ENCODE assay signal across 16 cellular contexts in the genomic region with DNA sequence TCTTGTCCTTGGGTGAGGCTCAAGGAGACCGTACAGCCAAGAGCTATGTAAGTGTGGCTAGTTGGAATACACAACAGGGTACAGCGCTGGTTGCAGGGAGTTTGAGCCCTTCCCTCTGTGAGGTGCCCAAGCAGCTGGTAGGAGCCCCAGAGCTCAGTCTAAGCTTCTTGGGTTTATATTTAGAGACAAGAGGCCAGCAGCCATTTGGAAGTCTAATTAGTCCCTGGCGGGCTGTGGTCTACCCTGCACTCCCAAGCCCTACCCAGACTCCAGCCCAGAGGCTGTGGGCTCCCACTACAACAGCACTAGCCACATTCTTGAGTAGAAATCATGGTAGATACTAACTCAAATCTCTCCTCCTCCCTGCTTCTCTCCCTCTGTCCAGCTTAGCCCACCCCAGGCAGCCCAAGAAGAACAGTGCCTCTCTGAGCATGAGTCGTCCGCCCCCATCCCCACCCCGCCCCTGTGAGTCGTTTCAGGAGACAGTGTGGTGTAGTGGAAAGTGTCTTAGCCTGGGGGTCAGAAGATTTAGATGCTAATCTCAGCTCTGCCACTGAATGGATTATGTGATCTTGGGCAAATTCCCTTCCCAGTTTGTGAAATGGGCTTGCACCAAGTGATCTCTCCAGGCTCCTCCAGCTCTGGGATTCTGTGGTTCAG. TPM values are rescaled to one million over a fixed set of nuclear protein-coding genes. Genes with fewer than 3 reads are reported as not detected.
DNase-seq lines count a peak whose midpoint lies in the region; ATAC-seq and TF ChIP-seq lines count a peak whose summit lies in the region.
"Had no signal": no experiment of that assay in that cellular context is flagged by ENCODE, and none has a peak within 500 bp of the region (broad histone marks: within the 10 kb centered on the region; RNA-seq: fewer than 3 reads in every experiment).

No MANE protein-coding gene starts in this region.

- TF ChIP-seq POLR2A in IMR-90 (IDR thresholded peaks at IDR 0.05; ENCODE audit: low read depth, low read length): no peak

- no CpG with 5 or more reads among the region's 7 CpGs for WGBS in IMR-90 (ENCODE audit: extremely low coverage in 2 of 2, insufficient read length in 1 of 2), 2 experiments

- POLR2A ChIA-PET in activated CD4-positive, alpha-beta T cell treated with anti-CD3 and anti-CD28 coated beads, Interleukin-2, amount 10 ng/mL, durations not matched to agents 7 days and 5 days (lab: Charles Lee): no interaction called here
- POLR2A ChIA-PET in IMR-90 (lab: Charles Lee; ENCODE audit: unreplicated experiment): no interaction called here

- no peak overlapping the region for H2AK5ac ChIP-seq in IMR-90 (ENCODE audit: low read depth, low read length)

- H3K14ac ChIP-seq in IMR-90 (replicated peaks; ENCODE audit: low read depth, low read length): no peak overlapping the region; the same call in 1 of the 2 replicates

- DNase-seq in activated CD4-positive, alpha-beta T cell treated with anti-CD3 and anti-CD28 coated beads for 48 hours: peak; percentile 38
- DNase-seq in activated CD4-positive, alpha-beta T cell treated with anti-CD3 and anti-CD28 coated beads, Interleukin-2, amount 10 ng/mL, durations not matched to agents 7 days and 5 days: no peak
- peak; percentile 37 for DNase-seq in IMR-90
- peak; percentile 37 for DNase-seq in astrocyte of the hippocampus (ENCODE audit: low read depth, low spot score)
- peak; percentile 14 to 18 for DNase-seq in stimulated activated CD4-positive, alpha-beta T cell treated with anti-CD3 and anti-CD28 coated beads, Interleukin-4, amount 100 ng/mL, for 48 hours (ENCODE audit: low read depth in 2 of 2)
- DNase-seq in NCI-H2081 treated with DMSO at 0.1 percent for 48 hours (lab: John Stamatoyannopoulos, UW): no peak
- DNase-seq in NCI-H128 (lab: John Stamatoyannopoulos, UW; ENCODE audit: unreplicated experiment): no peak
- no peak for DNase-seq in left ventricle myocardium inferior
- DNase-seq: 8988T; activated effector memory CD4-positive, alpha-beta T cell treated with Interleukin-2 at 50 U/mL for 16 hours; cerebellar nuclear complex; mucosa of descending colon; NCI-H1105; NCI-H524 treated with DMSO at 0.1 percent for 48 hours; posterior cingulate gyrus; tibial artery had no signal

- no peak overlapping the region for H2AK9ac ChIP-seq in IMR-90 (replicated peaks; ENCODE audit: low read depth, low read length, poor library complexity)

- peaks cover 54% of the 10 kb centered on the region for H4K20me1 ChIP-seq in IMR-90 (ENCODE audit: insufficient read depth, low read length)

- H3K27ac ChIP-seq in IMR-90 (ENCODE audit: insufficient read depth, low read length): no peak overlapping the region
- no peak overlapping the region for H3K27ac ChIP-seq in left ventricle myocardium inferior (replicated peaks)
- H3K27ac ChIP-seq: tibial artery had no signal

- ATAC-seq in IMR-90 (ENCODE audit: low read depth): peak; percentile 22
- ATAC-seq: mucosa of descending colon had no signal

- peaks cover 49 to 87% of the 10 kb centered on the region in 2 experiments for H3K79me1 ChIP-seq in IMR-90 (ENCODE audit: low read depth in 1 of 2, low read length in 2 of 2)

- H3K27me3 ChIP-seq in IMR-90 (ENCODE audit: control insufficient read depth, insufficient read depth, low read length): no peaks in the 10 kb centered on the region
- H3K27me3 ChIP-seq in left ventricle myocardium inferior (ENCODE audit: low read depth): no peaks in the 10 kb centered on the region
- H3K27me3 ChIP-seq: tibial artery had no signal

- H3K36me3 ChIP-seq in IMR-90 (ENCODE audit: control insufficient read depth, insufficient read depth, low read length) (peaks cover 54% of the 10 kb centered on the region), left ventricle myocardium inferior (peaks cover 56% of the 10 kb centered on the region)

- no peak overlapping the region for H3K23ac ChIP-seq in IMR-90 (ENCODE audit: low read depth, low read length)

- H3K36me3 Mint-ChIP-seq in activated CD4-positive, alpha-beta T cell treated with anti-CD3 and anti-CD28 coated beads, Interleukin-2, amount 10 ng/mL, durations not matched to agents 7 days and 5 days (ENCODE audit: low read depth): peaks cover 27% of the 10 kb centered on the region

- no peak overlapping the region for H3K56ac ChIP-seq in IMR-90 (ENCODE audit: extremely low read depth, insufficient read depth, low read length)

- H3K4me3 ChIP-seq in IMR-90 (ENCODE audit: insufficient read depth, low read depth, low read length) (no peak overlapping the region), left ventricle myocardium inferior (no peak overlapping the region)
- H3K4me3 ChIP-seq: mucosa of descending colon, tibial artery had no signal

- H2AFZ ChIP-seq in IMR-90 (replicated peaks; ENCODE audit: low read length, poor library complexity): no peak overlapping the region

- H3K27ac Mint-ChIP-seq in activated CD4-positive, alpha-beta T cell treated with anti-CD3 and anti-CD28 coated beads, Interleukin-2, amount 10 ng/mL, durations not matched to agents 7 days and 5 days: no peak overlapping the region

- H3K9me1 ChIP-seq in IMR-90 (ENCODE audit: insufficient read depth, low read length): peaks cover 17% of the 10 kb centered on the region; the same call in 1 of the 2 replicates

- H3K9me3 ChIP-seq in IMR-90 (ENCODE audit: control insufficient read depth, insufficient read depth, low read length): no peaks in the 10 kb centered on the region
- no peaks in the 10 kb centered on the region for H3K9me3 ChIP-seq in left ventricle myocardium inferior (replicated peaks)
- H3K9me3 ChIP-seq: mucosa of descending colon, tibial artery had no signal

- TF ChIP-seq CTCF in IMR-90 (conservative IDR thresholded peaks at IDR 0.05; ENCODE audit: low read depth, low read length) (no peak), left ventricle myocardium inferior (IDR thresholded peaks at IDR 0.05; ENCODE audit: borderline replicate concordance) (no peak)

- no peak overlapping the region for H4K8ac ChIP-seq in IMR-90 (ENCODE audit: low read depth in 2 of 2, low read length in 2 of 2)

- dilution Hi-C loops in IMR-90 (cut with HindIII; ENCODE audit: low sequenced_read_pairs, unreplicated experiment): no loop called here

- H3K9me3 Mint-ChIP-seq in activated CD4-positive, alpha-beta T cell treated with anti-CD3 and anti-CD28 coated beads, Interleukin-2, amount 10 ng/mL, durations not matched to agents 7 days and 5 days: no peaks in the 10 kb centered on the region

- H3K4ac ChIP-seq in IMR-90 (ENCODE audit: low read depth, low read length): no peak overlapping the region

- H3K9ac ChIP-seq in IMR-90 (ENCODE audit: low read depth, low read length): no peak overlapping the region

- no peak overlapping the region for H2BK20ac ChIP-seq in IMR-90 (ENCODE audit: low read depth, low read length)

- no peak overlapping the region for H2BK120ac ChIP-seq in IMR-90 (ENCODE audit: low read depth, low read length)

- TF ChIP-seq RAD21 in IMR-90 (IDR thresholded peaks at IDR 0.05; ENCODE audit: low read length): no peak

- H3K27me3 Mint-ChIP-seq in activated CD4-positive, alpha-beta T cell treated with anti-CD3 and anti-CD28 coated beads, Interleukin-2, amount 10 ng/mL, durations not matched to agents 7 days and 5 days: no peaks in the 10 kb centered on the region

- peaks cover 17% of the 10 kb centered on the region for H3K4me1 Mint-ChIP-seq in activated CD4-positive, alpha-beta T cell treated with anti-CD3 and anti-CD28 coated beads, Interleukin-2, amount 10 ng/mL, durations not matched to agents 7 days and 5 days

- H2BK15ac ChIP-seq in IMR-90 (ENCODE audit: low read depth, low read length): no peak overlapping the region

- BruUV-seq in IMR-90 (replicated peaks; lab: Mats Ljungman, UMichigan): no TSS peak

- CTCF ChIA-PET in activated CD4-positive, alpha-beta T cell treated with anti-CD3 and anti-CD28 coated beads, Interleukin-2, amount 10 ng/mL, durations not matched to agents 7 days and 5 days (lab: Charles Lee): interaction anchor here (0.5 to 1.2 kb wide), 5 partner anchors 8 to 1689 kb away, joined by 3 to 4 read pairs (median 3); no protein-coding TSS in a partner anchor
- CTCF ChIA-PET in IMR-90 (lab: Yijun Ruan, JAX): interaction anchor here (0.6 kb wide), 1 partner anchor 261 kb away, joined by 5 read pairs; no protein-coding TSS in a partner anchor

- H3K18ac ChIP-seq in IMR-90 (ENCODE audit: low read depth, low read length): no peak overlapping the region

- H3K4me3 Mint-ChIP-seq in activated CD4-positive, alpha-beta T cell treated with anti-CD3 and anti-CD28 coated beads, Interleukin-2, amount 10 ng/mL, durations not matched to agents 7 days and 5 days: no peak overlapping the region

- H3K4me1 ChIP-seq in IMR-90 (ENCODE audit: control insufficient read depth, insufficient read depth, low read length) (peaks cover 7% of the 10 kb centered on the region), left ventricle myocardium inferior (peaks cover 20% of the 10 kb centered on the region)

- no peak overlapping the region for H2BK5ac ChIP-seq in IMR-90 (ENCODE audit: low read depth, low read length, poor library complexity, severe bottlenecking)

- intact Hi-C loops in IMR-90 (cut with micrococcal nuclease): no loop called here
- intact Hi-C loops in left ventricle myocardium inferior (cut with micrococcal nuclease): no loop called here

- in situ Hi-C loops in IMR-90 (cut with MboI; ENCODE audit: low sequenced_read_pairs): no loop called here

- no peak overlapping the region for H3K4me2 ChIP-seq in IMR-90 (ENCODE audit: low read depth, low read length)

- H4K5ac ChIP-seq in IMR-90 (ENCODE audit: low read depth, low read length): no peak overlapping the region

- H4K91ac ChIP-seq in IMR-90 (ENCODE audit: insufficient read depth, low read depth, low read length): no peak overlapping the region

TF ChIP-seq in IMR-90, 13 proteins besides CTCF, POLR2A, EP300 and RAD21 (continues in another document):
- TF ChIP-seq SMC3 (IDR thresholded peaks at IDR 0.05; ENCODE audit: low read depth, low read length) (no peak), BHLHE40 (IDR thresholded peaks at IDR 0.05; ENCODE audit: low read depth, low read length) (no peak), MXI1 (IDR thresholded peaks at IDR 0.05; ENCODE audit: borderline replicate concordance, low read depth, low read length) (no peak), CEBPB (IDR thresholded peaks at IDR 0.05; ENCODE audit: low read depth, low read length) (no peak), FOS (IDR thresholded peaks at IDR 0.05; ENCODE audit: low read depth, low read length) (no peak), RFX5 (IDR thresholded peaks at IDR 0.05; ENCODE audit: low read depth, low read length) (no peak)

RNA-seq across cellular contexts. Expression of a gene that starts 37.8 kb away (rescaled TPM):
- 10 to 100 TPM; 84.7 to 92.9 TPM for total RNA-seq in activated CD4-positive, alpha-beta T cell treated with anti-CD3 and anti-CD28 coated beads, Interleukin-2, amount 10 ng/mL, durations not matched to agents 7 days and 5 days
- total RNA-seq in IMR-90 (2012; rRNA removed) (66.9 and 84.7 TPM in 2 replicates), left ventricle myocardium inferior (41.0 TPM)
- 56.7 and 61.7 TPM in 2 replicates for polyA plus RNA-seq in IMR-90 (2012; rRNA removed)
- polyA plus RNA-seq in IMR-90 (2012; cell fraction: cytosol; rRNA removed): 16.0 and 24.6 TPM in 2 replicates
- polyA plus RNA-seq in IMR-90 (2012; cell fraction: nucleus; rRNA removed; ENCODE audit: low replicate concordance): 3.4 and 29.4 TPM in 2 replicates

Comparison
In these comparisons a context has a peak if more than half of its experiments do, and no peak if none do; other contexts are left out.
1. DNase-seq: peak in activated CD4-positive, alpha-beta T cell treated with anti-CD3 and anti-CD28 coated beads for 48 hours (single experiment), IMR-90 (single experiment), astrocyte of the hippocampus (single experiment) and stimulated activated CD4-positive, alpha-beta T cell treated with anti-CD3 and anti-CD28 coated beads, Interleukin-4, amount 100 ng/mL, for 48 hours (2 of 2); none in activated CD4-positive, alpha-beta T cell treated with anti-CD3 and anti-CD28 coated beads, Interleukin-2, amount 10 ng/mL, durations not matched to agents 7 days and 5 days (single experiment), NCI-H2081 treated with DMSO at 0.1 percent for 48 hours (single experiment), NCI-H128 (single experiment) and left ventricle myocardium inferior (single experiment).